In genomic region chr19:18488403-18488723, GRCh38 we compare ENCODE assay signal across 8 cellular contexts. TPM values are rescaled to one million over a fixed set of nuclear protein-coding genes. Genes with fewer than 3 reads are reported as not detected.
DNase-seq lines count a peak whose midpoint lies in the region; ATAC-seq and TF ChIP-seq lines count a peak whose summit lies in the region.

No MANE protein-coding gene starts in this region.

- H3K4me3 ChIP-seq in fibroblast of pulmonary artery (replicated peaks; ENCODE audit: low read depth, low read length) (no peak overlapping the region), psoas muscle (no peak overlapping the region), aorta (ENCODE audit: low read length in 2 of 2) (no peak overlapping the region)

- no peaks in the 10 kb centered on the region for H3K36me3 Mint-ChIP-seq in T-helper 17 cell (ENCODE audit: low read depth)

- ATAC-seq in T-helper 17 cell: peak; percentile 59
- ATAC-seq in psoas muscle: peak; percentile 72 to 78 (median 74)
- no peak for ATAC-seq in aorta (ENCODE audit: low FRiP score)
- no peak for ATAC-seq in HG02981 (IDR thresholded peaks at IDR 0.05; ENCODE audit: unreplicated experiment)
- ATAC-seq in GM18517 (IDR thresholded peaks at IDR 0.05; ENCODE audit: unreplicated experiment): no peak

- DNase-seq in EH (ENCODE audit: low read depth) (peak; percentile 50), T-helper 17 cell (no peak), fibroblast of pulmonary artery (ENCODE audit: low read depth) (no peak), psoas muscle (peak in 1 of 2 donors; percentile 69), aorta (no peak), NCI-H1694 treated with DMSO at 0.1 percent for 48 hours (lab: John Stamatoyannopoulos, UW) (no peak)

- H3K4me1 ChIP-seq in psoas muscle (peaks cover 88% of the 10 kb centered on the region), aorta (ENCODE audit: control insufficient read depth in 1 of 2, insufficient read depth in 2 of 2, low read length in 2 of 2) (no peaks in the 10 kb centered on the region)

- peak overlapping the region; percentile 67 for H3K27ac ChIP-seq in psoas muscle
- H3K27ac ChIP-seq in aorta (ENCODE audit: low read depth in 1 of 2, low read length in 2 of 2): no peak overlapping the region

- peak overlapping the region; percentile 67 for H3K27ac Mint-ChIP-seq in T-helper 17 cell

- no peaks in the 10 kb centered on the region for H3K27me3 ChIP-seq in psoas muscle (ENCODE audit: insufficient read depth in 3 of 3, low read length in 2 of 3)
- no peaks in the 10 kb centered on the region for H3K27me3 ChIP-seq in aorta (ENCODE audit: control insufficient read depth in 1 of 2, insufficient read depth in 2 of 2, low read length in 1 of 2)

- H3K9me3 ChIP-seq in T-helper 17 cell (ENCODE audit: control insufficient read depth, low read length, poor library complexity, severe bottlenecking): no peaks in the 10 kb centered on the region
- no peaks in the 10 kb centered on the region for H3K9me3 ChIP-seq in psoas muscle
- H3K9me3 ChIP-seq in aorta (ENCODE audit: control insufficient read depth, low read length): no peaks in the 10 kb centered on the region

- H3K36me3 ChIP-seq in psoas muscle (ENCODE audit: insufficient read depth in 1 of 2, low read depth in 1 of 2) (no peaks in the 10 kb centered on the region), aorta (ENCODE audit: control insufficient read depth in 1 of 2, insufficient read depth in 2 of 2, low read length in 1 of 2) (no peaks in the 10 kb centered on the region)

- WGBS in psoas muscle, 3 donors: 73 to 88% (median 84%) methylated on average over 6 of the region's 6 CpGs
- 73 to 80% methylated on average over 5 to 6 of the region's 6 CpGs for WGBS in aorta, 2 donors

- TF ChIP-seq CTCF in fibroblast of pulmonary artery (IDR thresholded peaks at IDR 0.05; ENCODE audit: low read length, missing control alignments) (peak; percentile 28), psoas muscle (IDR thresholded peaks at IDR 0.05) (peak; percentile 40)

- peaks cover 48% of the 10 kb centered on the region for H3K4me1 Mint-ChIP-seq in T-helper 17 cell

- intact Hi-C loops in psoas muscle (cut with DNase I) (no loop called here), aorta (cut with DNase I) (no loop called here)

- H3K27me3 Mint-ChIP-seq in T-helper 17 cell: no peaks in the 10 kb centered on the region

- H3K4me3 Mint-ChIP-seq in T-helper 17 cell: peak overlapping the region; percentile 61

RNA-seq across cellular contexts. Expression of gene ELL, which starts 33.5 kb away (rescaled TPM):
- total RNA-seq in T-helper 17 cell: 10 to 100 TPM; 51.0 to 62.8 TPM
- total RNA-seq in psoas muscle: 10 to 100 TPM; 17.5 to 40.2 (median 24.9) TPM
- 10 to 100 TPM in 1 of 3 donors, 1 to 10 TPM in 2; 7.5 to 12.3 (median 9.2) TPM for polyA plus RNA-seq in psoas muscle
- total RNA-seq in aorta: 10 to 100 TPM; 30.0 to 37.9 TPM
- polyA plus RNA-seq in aorta: 10 to 100 TPM in 1 of 2 donors, 1 to 10 TPM in 1; 7.3 to 13.1 TPM

RNA-seq across cellular contexts. Expression of gene ISYNA1, which starts 50.4 kb away (rescaled TPM):
- total RNA-seq in T-helper 17 cell: 10 to 100 TPM; 37.6 to 39.6 TPM
- 10 to 100 TPM in 3 of 4 donors, 1 to 10 TPM in 1; 9.8 to 17.0 (median 10.9) TPM for total RNA-seq in psoas muscle
- polyA plus RNA-seq in psoas muscle: 1 to 10 TPM; 6.3 to 8.6 (median 8.0) TPM
- 10 to 100 TPM; 42.1 to 86.5 TPM for total RNA-seq in aorta
- 100 to 1,000 TPM in 1 of 2 donors, 10 to 100 TPM in 1; 56.0 to 535 TPM for polyA plus RNA-seq in aorta

RNA-seq across cellular contexts. Expression of gene FKBP8, which starts 55.0 kb away (rescaled TPM):
- total RNA-seq in T-helper 17 cell (100 to 1,000 TPM; 149 to 186 TPM), psoas muscle (100 to 1,000 TPM in 2 of 4 donors, 10 to 100 TPM in 2; 94.4 to 137 (median 113) TPM), aorta (100 to 1,000 TPM; 225 to 239 TPM)
- polyA plus RNA-seq in psoas muscle (100 to 1,000 TPM in 2 of 3 donors, 10 to 100 TPM in 1; 92.8 to 143 (median 138) TPM), aorta (100 to 1,000 TPM; 255 to 362 TPM)

Comparison
In these comparisons a context has a peak if more than half of its experiments do, and no peak if none do; other contexts are left out.
1. ATAC-seq: peak in T-helper 17 cell (single experiment) and psoas muscle (4 of 4); none in aorta (single experiment), HG02981 (single experiment) and GM18517 (single experiment).